ENCODE assay signal across 27 cellular contexts in the genomic region with DNA sequence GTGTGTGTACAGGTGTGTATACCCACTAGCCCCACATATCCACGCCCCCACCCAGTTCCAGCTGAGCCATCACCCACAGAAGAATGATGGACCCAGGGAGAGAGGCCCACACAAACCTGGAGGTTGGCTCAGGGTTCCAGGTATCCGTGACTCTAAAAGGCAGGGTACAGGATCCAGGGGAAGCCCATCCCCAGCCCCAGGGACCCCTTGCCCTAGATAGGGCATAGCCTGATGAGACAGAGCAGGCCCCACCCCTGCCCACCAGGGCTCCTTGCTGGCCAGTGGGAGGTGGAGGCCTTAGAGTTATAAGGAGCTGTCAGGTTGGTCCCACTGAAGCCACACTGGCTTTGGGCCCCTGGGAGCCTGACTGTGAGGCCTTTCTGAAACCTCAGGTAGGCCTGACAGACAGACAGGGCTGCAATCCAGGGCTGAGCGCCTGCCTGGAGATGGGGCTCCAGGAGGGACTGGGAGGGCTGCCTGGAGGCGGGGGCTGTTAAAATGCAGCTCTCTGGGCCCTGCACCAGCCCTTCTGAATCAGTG.
"Had no signal": no experiment of that assay in that cellular context is flagged by ENCODE, and none has a peak within 500 bp of the region (broad histone marks: within the 10 kb centered on the region; RNA-seq: fewer than 3 reads in every experiment).

No MANE protein-coding gene starts in this region.

- H3K4me3 Mint-ChIP-seq: naive thymus-derived CD8-positive, alpha-beta T cell; nephron; neural progenitor cell; stimulated activated memory B cell treated with anti-CD40 and anti-IgM and Interleukin-4, amounts not matched to agents 10 μg/mL and 1 μg/mL and 100 μg/mL, for 72 hours; stimulated activated naive CD8-positive, alpha-beta T cell treated with anti-CD3 and anti-CD28 coated beads, Interleukin-15, amount 100 ng/mL, for 72 hours had no signal

- H3K9ac ChIP-seq: neural progenitor cell had no signal

- H3K4me3 ChIP-seq: lower lobe of right lung, neural progenitor cell, ovary, right atrium auricular region, right lobe of liver, smooth muscle cell, testis, thyroid gland, transverse colon, upper lobe of left lung had no signal

- H3K27ac Mint-ChIP-seq: naive thymus-derived CD8-positive, alpha-beta T cell; stimulated activated memory B cell treated with anti-CD40 and anti-IgM and Interleukin-4, amounts not matched to agents 10 μg/mL and 1 μg/mL and 100 μg/mL, for 72 hours; stimulated activated naive CD8-positive, alpha-beta T cell treated with anti-CD3 and anti-CD28 coated beads, Interleukin-15, amount 100 ng/mL, for 72 hours had no signal

- ATAC-seq: left cardiac atrium; left lobe of liver; left ventricle myocardium superior; lower lobe of right lung; naive thymus-derived CD8-positive, alpha-beta T cell; right lobe of liver; stimulated activated memory B cell treated with anti-CD40 and anti-IgM and Interleukin-4, amounts not matched to agents 10 μg/mL and 1 μg/mL and 100 μg/mL, for 72 hours; stimulated activated naive CD8-positive, alpha-beta T cell treated with anti-CD3 and anti-CD28 coated beads, Interleukin-15, amount 100 ng/mL, for 72 hours had no signal

- H3K36me3 Mint-ChIP-seq: naive thymus-derived CD8-positive, alpha-beta T cell; neural progenitor cell; stimulated activated memory B cell treated with anti-CD40 and anti-IgM and Interleukin-4, amounts not matched to agents 10 μg/mL and 1 μg/mL and 100 μg/mL, for 72 hours had no signal

- H3K27me3 ChIP-seq: ovary, right atrium auricular region, testis had no signal

- H2AFZ ChIP-seq: neural progenitor cell had no signal

- H3K9me3 Mint-ChIP-seq: stimulated activated naive CD8-positive, alpha-beta T cell treated with anti-CD3 and anti-CD28 coated beads, Interleukin-15, amount 100 ng/mL, for 72 hours had no signal

- FAIRE-seq: keratinocyte had no signal

- H3K27ac ChIP-seq: lower lobe of right lung, neural progenitor cell, ovary, right atrium auricular region, right lobe of liver, testis, thyroid gland, transverse colon had no signal

- H3K9me3 ChIP-seq: lower lobe of right lung, ovary, right atrium auricular region, right lobe of liver, testis, thyroid gland, transverse colon, upper lobe of left lung had no signal

- H3K4me2 ChIP-seq: neural progenitor cell, smooth muscle cell had no signal

- DNase-seq: hypothalamus; kidney glomerular epithelial cell; left cardiac atrium; left ventricle myocardium superior; lower lobe of right lung; mammary epithelial cell; mesenchymal stem cell; naive thymus-derived CD8-positive, alpha-beta T cell; ovary; right lobe of liver; stimulated activated CD4-positive, alpha-beta T cell treated with anti-CD3 and anti-CD28 coated beads, Interleukin-1b, Interleukin-23, amount 100 ng/mL, for 48 hours; stimulated activated CD4-positive, alpha-beta T cell treated with anti-CD3 and anti-CD28 coated beads, Interleukin-2, amount 100 ng/mL, for 48 hours; stimulated activated CD4-positive, alpha-beta T cell treated with anti-CD3 and anti-CD28 coated beads, Interleukin-4, amount 100 ng/mL, for 4 hours; stimulated activated CD8-positive, alpha-beta memory T cell treated with anti-CD3 and anti-CD28 coated beads, Interleukin-4, amount 100 ng/mL, for 48 hours; stimulated activated naive CD4-positive, alpha-beta T cell treated with Interleukin-2 at 50 U/mL for 16 hours; stimulated activated naive CD8-positive, alpha-beta T cell treated with anti-CD3 and anti-CD28 coated beads, Interleukin-15, amount 100 ng/mL, for 72 hours; testis; thyroid gland; transverse colon; upper lobe of left lung had no signal

- H3K36me3 ChIP-seq: lower lobe of right lung, neural progenitor cell, ovary, right atrium auricular region, right lobe of liver, thyroid gland, transverse colon, upper lobe of left lung had no signal
